1 cellular context compared by ENCODE assay signal in genomic region chr5:135135530-135136201, GRCh38.
TF ChIP-seq lines count a peak whose summit lies in the region.

No MANE protein-coding gene starts in this region.

TF ChIP-seq in WTC11, 78 proteins besides CTCF, POLR2A, EP300 and RAD21 (continued from another document):
- TF ChIP-seq MXD4 (CRISPR knock-in tag; IDR thresholded peaks at IDR 0.05; ENCODE audit: borderline replicate concordance): no peak
